ENCODE assay signal across 1 cellular context in genomic region chr14:22333408-22334274, GRCh38.
A peak's percentile ranks its signal among the peaks of the same experiment; 100 is the strongest.
TF ChIP-seq lines count a peak whose summit lies in the region.

No MANE protein-coding gene starts in this region.

TF ChIP-seq in HepG2, 621 proteins besides CTCF, POLR2A, EP300 and RAD21 (continued from another document and continues in another):
- no peak for TF ChIP-seq USF2 (IDR thresholded peaks at IDR 0.05; ENCODE audit: low read depth, low read length)
- TF ChIP-seq USF2 (CRISPR knock-in tag; IDR thresholded peaks at IDR 0.05; ENCODE audit: borderline replicate concordance), result no peak
- no peak for TF ChIP-seq CEBPB (IDR thresholded peaks at IDR 0.05; ENCODE audit: borderline replicate concordance, low read depth, low read length)
- TF ChIP-seq JARID2 (CRISPR knock-in tag; IDR thresholded peaks at IDR 0.05; ENCODE audit: insufficient replicate concordance), result no peak
- TF ChIP-seq ARHGAP35 (CRISPR knock-in tag; IDR thresholded peaks at IDR 0.05; ENCODE audit: borderline replicate concordance), result no peak
- TF ChIP-seq ZNF770 (CRISPR knock-in tag; IDR thresholded peaks at IDR 0.05), result no peak
- no peak for TF ChIP-seq CREBL2 (CRISPR knock-in tag; IDR thresholded peaks at IDR 0.05; ENCODE audit: borderline replicate concordance)
- TF ChIP-seq ZBTB3 (CRISPR knock-in tag; IDR thresholded peaks at IDR 0.05; ENCODE audit: borderline replicate concordance, low read depth), result peak; percentile 59
- TF ChIP-seq RBM22 (optimal IDR thresholded peaks at IDR 0.05; ENCODE audit: low read length), result no peak
- no peak for TF ChIP-seq ZFP36 (IDR thresholded peaks at IDR 0.05; ENCODE audit: borderline replicate concordance, low read depth, low read length, partially characterized antibody)
- no peak for TF ChIP-seq KLF13 (CRISPR knock-in tag; IDR thresholded peaks at IDR 0.05)
- TF ChIP-seq ZFP1 (CRISPR knock-in tag; IDR thresholded peaks at IDR 0.05), result no peak
- no peak for TF ChIP-seq NCOA5 (CRISPR knock-in tag; IDR thresholded peaks at IDR 0.05)
- TF ChIP-seq ZNF513 (CRISPR knock-in tag; conservative IDR thresholded peaks at IDR 0.05), result no peak
- TF ChIP-seq ZNF564 (CRISPR knock-in tag; IDR thresholded peaks at IDR 0.05), result no peak
- TF ChIP-seq PAF1 (CRISPR knock-in tag; IDR thresholded peaks at IDR 0.05), result no peak
- TF ChIP-seq CENPT (CRISPR knock-in tag; IDR thresholded peaks at IDR 0.05; ENCODE audit: low read depth), result no peak
- TF ChIP-seq ZNF331 (CRISPR knock-in tag; IDR thresholded peaks at IDR 0.05), result peak; percentile 64; the same call in 1 of the 2 replicates
- peak; percentile 99 for TF ChIP-seq DNMT3B (CRISPR knock-in tag; conservative IDR thresholded peaks at IDR 0.05)
- TF ChIP-seq MAZ (IDR thresholded peaks at IDR 0.05; ENCODE audit: borderline replicate concordance, low read depth, low read length), result no peak
- TF ChIP-seq MAZ (CRISPR knock-in tag; IDR thresholded peaks at IDR 0.05; ENCODE audit: low read depth), result no peak
- 0 out of 2 replicates have a peak, but pooled peaks have one; percentile 31 for TF ChIP-seq AKNA (CRISPR knock-in tag; IDR thresholded peaks at IDR 0.05; ENCODE audit: borderline replicate concordance)
- no peak for TF ChIP-seq TEAD2 (CRISPR knock-in tag; IDR thresholded peaks at IDR 0.05)
- peak; percentile 99 for TF ChIP-seq FOXA3 (CRISPR knock-in tag; IDR thresholded peaks at IDR 0.05)
- no peak for TF ChIP-seq ZNF362 (CRISPR knock-in tag; IDR thresholded peaks at IDR 0.05; ENCODE audit: borderline replicate concordance)
- TF ChIP-seq ZNF543 (CRISPR knock-in tag; IDR thresholded peaks at IDR 0.05), result no peak
- no peak for TF ChIP-seq REL (CRISPR knock-in tag; conservative IDR thresholded peaks at IDR 0.05)
- peak; percentile 30; the same call in 1 of the 2 replicates for TF ChIP-seq ZNF205 (CRISPR knock-in tag; IDR thresholded peaks at IDR 0.05)
- no peak for TF ChIP-seq MTERF4 (CRISPR knock-in tag; IDR thresholded peaks at IDR 0.05)
- no peak for TF ChIP-seq KLF12 (CRISPR knock-in tag; IDR thresholded peaks at IDR 0.05; ENCODE audit: borderline replicate concordance)
- no peak for TF ChIP-seq ZNF20 (CRISPR knock-in tag; IDR thresholded peaks at IDR 0.05)
- no peak for TF ChIP-seq PRPF4 (IDR thresholded peaks at IDR 0.05; ENCODE audit: low read depth, low read length, poor library complexity, severe bottlenecking)
- 0 out of 2 replicates have a peak, but pooled peaks have one; percentile 58 for TF ChIP-seq CSRNP1 (CRISPR knock-in tag; IDR thresholded peaks at IDR 0.05)
- TF ChIP-seq HIVEP1 (CRISPR knock-in tag; IDR thresholded peaks at IDR 0.05), result no peak
- no peak for TF ChIP-seq ARID2 (CRISPR knock-in tag; IDR thresholded peaks at IDR 0.05; ENCODE audit: borderline replicate concordance)
- no peak; the same call in 1 of the 2 replicates for TF ChIP-seq SALL1 (CRISPR knock-in tag; IDR thresholded peaks at IDR 0.05)
- TF ChIP-seq ZSCAN12 (CRISPR knock-in tag; IDR thresholded peaks at IDR 0.05), result no peak
- TF ChIP-seq ZNF280B (CRISPR knock-in tag; IDR thresholded peaks at IDR 0.05; ENCODE audit: borderline replicate concordance), result no peak
- no peak for TF ChIP-seq SMYD3 (CRISPR knock-in tag; IDR thresholded peaks at IDR 0.05)
- TF ChIP-seq FOXC1 (CRISPR knock-in tag; IDR thresholded peaks at IDR 0.05; ENCODE audit: borderline replicate concordance), result no peak
- no peak for TF ChIP-seq ZMAT3 (CRISPR knock-in tag; conservative IDR thresholded peaks at IDR 0.05)
- no peak for TF ChIP-seq NONO (IDR thresholded peaks at IDR 0.05)
- no peak for TF ChIP-seq NONO (CRISPR knock-in tag; conservative IDR thresholded peaks at IDR 0.05)
- no peak for TF ChIP-seq REXO4 (CRISPR knock-in tag; IDR thresholded peaks at IDR 0.05; ENCODE audit: borderline replicate concordance)
- TF ChIP-seq ZNF879 (CRISPR knock-in tag; IDR thresholded peaks at IDR 0.05), result no peak
- no peak for TF ChIP-seq ZNF367 (CRISPR knock-in tag; IDR thresholded peaks at IDR 0.05; ENCODE audit: borderline replicate concordance)
- TF ChIP-seq MIXL1 (CRISPR knock-in tag; IDR thresholded peaks at IDR 0.05), result peak; percentile 88
- no peak for TF ChIP-seq MYPOP (CRISPR knock-in tag; IDR thresholded peaks at IDR 0.05)
